1 cellular context compared by ENCODE assay signal in the genomic region with DNA sequence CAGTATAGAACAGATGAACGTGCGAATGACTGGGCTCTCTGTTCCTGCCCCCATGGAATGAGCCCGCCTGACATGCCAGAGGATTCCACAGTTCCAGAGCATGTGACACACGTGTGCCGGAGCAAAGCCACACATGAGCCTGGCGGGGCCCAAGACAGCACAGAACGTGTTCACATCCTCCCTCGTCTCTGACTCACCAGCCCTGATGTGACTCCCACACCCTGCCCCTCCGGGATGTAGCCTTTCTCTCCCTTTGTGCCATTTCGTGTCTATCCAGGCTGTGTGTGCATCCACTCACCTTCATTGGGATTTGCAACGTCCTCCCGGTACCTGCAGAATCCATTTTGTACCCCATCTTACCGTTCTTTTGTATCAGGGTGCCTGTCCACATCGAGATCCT. TPM values are rescaled to one million over a fixed set of nuclear protein-coding genes. Genes with fewer than 3 reads are reported as not detected.
"Had no signal": no experiment of that assay in that cellular context is flagged by ENCODE, and none has a peak within 500 bp of the region (broad histone marks: within the 10 kb centered on the region; RNA-seq: fewer than 3 reads in every experiment).

No MANE protein-coding gene starts in this region.

RNA-seq across cellular contexts. Expression of gene GPAT2, which starts 0.8 kb away (rescaled TPM):
- total RNA-seq: chondrocyte had no signal
